ENCODE assay signal across 1 cellular context in the genomic region with DNA sequence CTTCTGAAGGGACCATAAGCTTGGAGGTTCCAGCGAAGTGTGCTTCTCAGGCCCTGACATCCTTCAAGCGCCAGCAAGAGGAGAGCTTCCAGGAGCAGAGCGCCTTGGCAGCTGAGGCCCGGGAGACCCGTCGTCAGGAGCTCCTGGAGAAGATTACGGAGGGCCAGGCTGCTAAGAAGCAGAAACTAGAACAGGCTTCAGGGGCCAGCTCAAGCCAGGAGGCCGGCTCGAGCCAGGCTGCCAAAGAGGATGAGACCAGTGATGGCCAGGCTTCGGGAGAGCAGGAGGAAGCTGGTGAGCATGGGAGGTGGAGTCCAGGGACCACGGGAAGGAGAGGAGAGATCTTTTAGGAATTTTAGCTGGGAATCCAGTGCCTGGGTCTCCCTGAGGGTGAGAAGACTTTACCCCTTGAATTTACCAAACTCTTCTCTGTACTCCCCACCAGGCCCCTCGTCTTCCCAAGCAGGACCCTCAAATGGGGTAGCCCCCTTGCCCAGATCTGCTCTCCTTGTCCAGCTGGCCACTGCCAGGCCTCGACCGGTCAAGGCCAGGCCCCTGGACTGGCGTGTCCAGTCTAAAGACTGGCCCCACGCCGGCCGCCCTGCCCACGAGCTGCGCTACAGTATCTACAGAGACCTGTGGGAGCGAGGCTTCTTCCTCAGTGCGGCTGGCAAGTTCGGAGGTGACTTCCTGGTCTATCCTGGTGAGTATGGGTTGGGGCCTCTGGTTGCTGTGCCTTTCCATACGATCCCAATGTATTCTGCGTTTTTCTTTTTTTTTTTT.
TF ChIP-seq lines count a peak whose summit lies in the region.

No MANE protein-coding gene starts in this region.

TF ChIP-seq in GM12878, 131 proteins besides CTCF, POLR2A, EP300 and RAD21:
- TF ChIP-seq RUNX3 (IDR thresholded peaks at IDR 0.05; ENCODE audit: low read length) (no peak), BHLHE40 (IDR thresholded peaks at IDR 0.05; ENCODE audit: borderline replicate concordance in 1 of 2, low read depth in 2 of 2, low read length in 1 of 2) (no peak), CBX3 (IDR thresholded peaks at IDR 0.05; ENCODE audit: borderline replicate concordance, low read depth) (no peak), WRNIP1 (IDR thresholded peaks at IDR 0.05; ENCODE audit: borderline replicate concordance, low read depth, low read length) (no peak), ZSCAN29 (IDR thresholded peaks at IDR 0.05) (no peak), MEF2A (IDR thresholded peaks at IDR 0.05; ENCODE audit: insufficient read depth, low read depth, low read length) (no peak), SMAD5 (IDR thresholded peaks at IDR 0.05; ENCODE audit: low read depth) (no peak), ZBED1 (IDR thresholded peaks at IDR 0.05; ENCODE audit: borderline replicate concordance) (no peak), KDM1A (IDR thresholded peaks at IDR 0.05; ENCODE audit: borderline replicate concordance) (no peak)
- TF ChIP-seq, protein P1, sequence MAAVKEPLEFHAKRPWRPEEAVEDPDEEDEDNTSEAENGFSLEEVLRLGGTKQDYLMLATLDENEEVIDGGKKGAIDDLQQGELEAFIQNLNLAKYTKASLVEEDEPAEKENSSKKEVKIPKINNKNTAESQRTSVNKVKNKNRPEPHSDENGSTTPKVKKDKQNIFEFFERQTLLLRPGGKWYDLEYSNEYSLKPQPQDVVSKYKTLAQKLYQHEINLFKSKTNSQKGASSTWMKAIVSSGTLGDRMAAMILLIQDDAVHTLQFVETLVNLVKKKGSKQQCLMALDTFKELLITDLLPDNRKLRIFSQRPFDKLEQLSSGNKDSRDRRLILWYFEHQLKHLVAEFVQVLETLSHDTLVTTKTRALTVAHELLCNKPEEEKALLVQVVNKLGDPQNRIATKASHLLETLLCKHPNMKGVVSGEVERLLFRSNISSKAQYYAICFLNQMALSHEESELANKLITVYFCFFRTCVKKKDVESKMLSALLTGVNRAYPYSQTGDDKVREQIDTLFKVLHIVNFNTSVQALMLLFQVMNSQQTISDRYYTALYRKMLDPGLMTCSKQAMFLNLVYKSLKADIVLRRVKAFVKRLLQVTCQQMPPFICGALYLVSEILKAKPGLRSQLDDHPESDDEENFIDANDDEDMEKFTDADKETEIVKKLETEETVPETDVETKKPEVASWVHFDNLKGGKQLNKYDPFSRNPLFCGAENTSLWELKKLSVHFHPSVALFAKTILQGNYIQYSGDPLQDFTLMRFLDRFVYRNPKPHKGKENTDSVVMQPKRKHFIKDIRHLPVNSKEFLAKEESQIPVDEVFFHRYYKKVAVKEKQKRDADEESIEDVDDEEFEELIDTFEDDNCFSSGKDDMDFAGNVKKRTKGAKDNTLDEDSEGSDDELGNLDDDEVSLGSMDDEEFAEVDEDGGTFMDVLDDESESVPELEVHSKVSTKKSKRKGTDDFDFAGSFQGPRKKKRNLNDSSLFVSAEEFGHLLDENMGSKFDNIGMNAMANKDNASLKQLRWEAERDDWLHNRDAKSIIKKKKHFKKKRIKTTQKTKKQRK (IDR thresholded peaks at IDR 0.05; ENCODE audit: low read depth, low read length): no peak
